ENCODE assay signal across 20 cellular contexts in genomic region chr16:69720822-69721430, GRCh38. TPM values are rescaled to one million over a fixed set of nuclear protein-coding genes. Genes with fewer than 3 reads are reported as not detected.
DNase-seq lines count a peak whose midpoint lies in the region; ATAC-seq and TF ChIP-seq lines count a peak whose summit lies in the region.
"Had no signal": no experiment of that assay in that cellular context is flagged by ENCODE, and none has a peak within 500 bp of the region (broad histone marks: within the 10 kb centered on the region; RNA-seq: fewer than 3 reads in every experiment).

No MANE protein-coding gene starts in this region.

- POLR2A ChIA-PET in Panc1 (lab: Charles Lee), result no interaction called here

- no peak overlapping the region for H3K4ac ChIP-seq in neuronal stem cell (ENCODE audit: low read length)

- no peak overlapping the region for H3K18ac ChIP-seq in neuronal stem cell (ENCODE audit: low read length)

- no peak overlapping the region for H2AFZ ChIP-seq in neuronal stem cell (ENCODE audit: low read length)
- H2AFZ ChIP-seq: GM23248 had no signal

- H3K4me1 Mint-ChIP-seq in activated naive CD8-positive, alpha-beta T cell treated with anti-CD3 and anti-CD28 coated beads, Interleukin-2, amount 50 U/mL, for 24 hours, result peaks cover 6% of the 10 kb centered on the region

- BruUV-seq in Panc1 (replicated peaks; lab: Mats Ljungman, UMichigan), result no TSS peak

- peaks cover 4% of the 10 kb centered on the region for H3K36me3 ChIP-seq in right atrium auricular region
- H3K36me3 ChIP-seq in Panc1 (ENCODE audit: control insufficient read depth, insufficient read depth, low read length), result peaks cover 2% of the 10 kb centered on the region
- H3K36me3 ChIP-seq in neuronal stem cell (replicated peaks in 1 of 2; ENCODE audit: control insufficient read depth in 2 of 2, insufficient read depth in 2 of 2, low read length in 2 of 2), result peaks cover 1 to 22% of the 10 kb centered on the region in 2 donors
- peaks cover 0 to 26% of the 10 kb centered on the region in 2 donors for H3K36me3 ChIP-seq in gastroesophageal sphincter

- WGBS in neuronal stem cell (ENCODE audit: extremely low coverage in 2 of 2, insufficient read length in 2 of 2, insufficient replicate concordance in 1 of 2), 2 donors, result no CpG with 5 or more reads among the region's 10 CpGs
- 79 to 100% methylated on average over 1 to 8 of the region's 10 CpGs for WGBS in gastroesophageal sphincter (ENCODE audit: low coverage in 1 of 2), 2 donors

- TF ChIP-seq POLR2A in gastroesophageal sphincter (IDR thresholded peaks at IDR 0.05), result no peak

- no peak overlapping the region for H3K9ac ChIP-seq in neuronal stem cell (ENCODE audit: low read depth, low read length, poor library complexity)
- H3K9ac ChIP-seq: GM23248 had no signal

- H3K4me3 Mint-ChIP-seq in activated naive CD8-positive, alpha-beta T cell treated with anti-CD3 and anti-CD28 coated beads, Interleukin-2, amount 50 U/mL, for 24 hours, result no peak overlapping the region

- H3K27me3 Mint-ChIP-seq in activated naive CD8-positive, alpha-beta T cell treated with anti-CD3 and anti-CD28 coated beads, Interleukin-2, amount 50 U/mL, for 24 hours, result no peaks in the 10 kb centered on the region
- H3K27me3 Mint-ChIP-seq: IgD-negative memory B cell had no signal

- H3K4me3 ChIP-seq in right atrium auricular region, result no peak overlapping the region
- H3K4me3 ChIP-seq in Panc1 (ENCODE audit: low read depth in 2 of 2, low read length in 2 of 2), result no peak overlapping the region
- H3K4me3 ChIP-seq in neuronal stem cell (ENCODE audit: low read length in 2 of 2), result no peak overlapping the region
- H3K4me3 ChIP-seq in gastroesophageal sphincter, result no peak overlapping the region
- H3K4me3 ChIP-seq: GM12878, GM23248 had no signal

- H3K4me1 ChIP-seq in right atrium auricular region, result peaks cover 0 to 16% of the 10 kb centered on the region in 2 donors
- H3K4me1 ChIP-seq in Panc1 (ENCODE audit: control insufficient read depth, insufficient read depth, low read length), result peaks cover 14% of the 10 kb centered on the region; the same call in 1 of the 2 replicates
- peaks cover 2 to 3% of the 10 kb centered on the region in 2 donors for H3K4me1 ChIP-seq in neuronal stem cell (ENCODE audit: control insufficient read depth in 2 of 2, insufficient read depth in 1 of 2, low read depth in 1 of 2, low read length in 2 of 2)
- H3K4me1 ChIP-seq in gastroesophageal sphincter, result peaks cover 0 to 20% (median 11%) of the 10 kb centered on the region in 3 donors

- H2BK15ac ChIP-seq in neuronal stem cell (ENCODE audit: low read length), result no peak overlapping the region

- no peaks in the 10 kb centered on the region for H3K9me3 Mint-ChIP-seq in activated naive CD8-positive, alpha-beta T cell treated with anti-CD3 and anti-CD28 coated beads, Interleukin-2, amount 50 U/mL, for 24 hours
- H3K9me3 Mint-ChIP-seq: IgD-negative memory B cell had no signal

- no peaks in the 10 kb centered on the region for H3K79me1 ChIP-seq in neuronal stem cell (ENCODE audit: low read depth, low read length)

- H3K9me3 ChIP-seq in right atrium auricular region (no peaks in the 10 kb centered on the region), Panc1 (ENCODE audit: control insufficient read depth, insufficient read depth, low read depth, low read length) (no peaks in the 10 kb centered on the region), neuronal stem cell (replicated peaks in 1 of 2; ENCODE audit: control insufficient read depth in 2 of 2, insufficient read depth in 1 of 2, low read depth in 1 of 2, low read length in 2 of 2) (no peaks in the 10 kb centered on the region), gastroesophageal sphincter (no peaks in the 10 kb centered on the region)

- H3K14ac ChIP-seq in neuronal stem cell (ENCODE audit: low read length), result peak overlapping the region; percentile 38

- TF ChIP-seq EP300 in gastroesophageal sphincter (IDR thresholded peaks at IDR 0.05), result no peak

- no peak overlapping the region for H2BK120ac ChIP-seq in neuronal stem cell (ENCODE audit: low read depth, low read length)

- H4K8ac ChIP-seq in neuronal stem cell (ENCODE audit: low read depth, low read length), result no peak overlapping the region

- H2BK5ac ChIP-seq in neuronal stem cell (ENCODE audit: low read length), result no peak overlapping the region

- H2BK12ac ChIP-seq in neuronal stem cell (ENCODE audit: low read length), result no peak overlapping the region

- no peak overlapping the region for H3K23ac ChIP-seq in neuronal stem cell (ENCODE audit: low read depth, low read length, poor library complexity)

- TF ChIP-seq CTCF in right atrium auricular region (IDR thresholded peaks at IDR 0.05) (no peak), Panc1 (IDR thresholded peaks at IDR 0.05) (no peak), GM13977 (IDR thresholded peaks at IDR 0.05; ENCODE audit: extremely low read depth, insufficient read depth, missing control alignments) (no peak), gastroesophageal sphincter (IDR thresholded peaks at IDR 0.05) (no peak)

- no peak overlapping the region for H3K4me2 ChIP-seq in neuronal stem cell (ENCODE audit: insufficient read depth, low read length, poor library complexity, severe bottlenecking)

- no peak overlapping the region for H3K27ac Mint-ChIP-seq in activated naive CD8-positive, alpha-beta T cell treated with anti-CD3 and anti-CD28 coated beads, Interleukin-2, amount 50 U/mL, for 24 hours
- H3K27ac Mint-ChIP-seq: IgD-negative memory B cell had no signal

- peak; percentile 49 for DNase-seq in right atrium auricular region (ENCODE audit: low spot score)
- DNase-seq in Right ventricle myocardium inferior (ENCODE audit: missing footprints), result no peak
- no peak for DNase-seq in Panc1 (ENCODE audit: low read depth, low spot score)
- no peak for DNase-seq in neuronal stem cell (ENCODE audit: low spot score)
- no peak for DNase-seq in GM13977 (ENCODE audit: low spot score)
- no peak for DNase-seq in activated naive CD8-positive, alpha-beta T cell treated with anti-CD3 and anti-CD28 coated beads, Interleukin-2, amount 50 U/mL, for 24 hours
- DNase-seq: DMS 273 treated with DMSO at 0.1 percent for 48 hours, DMS79 treated with DMSO at 0.1 percent for 48 hours, GM23248, HCEC 1CT, Kasumi-1, NCI-H1694, NCI-H2081 treated with DMSO at 0.1 percent for 48 hours, NCI-H2171 treated with DMSO at 0.1 percent for 48 hours, NCI-H524 treated with DMSO at 0.1 percent for 48 hours, NCI-H82, SHP77 had no signal

- H3K36me3 Mint-ChIP-seq in activated naive CD8-positive, alpha-beta T cell treated with anti-CD3 and anti-CD28 coated beads, Interleukin-2, amount 50 U/mL, for 24 hours (ENCODE audit: low read depth), result no peaks in the 10 kb centered on the region
- H3K36me3 Mint-ChIP-seq: IgD-negative memory B cell had no signal

- H3K27ac ChIP-seq in right atrium auricular region, result no peak overlapping the region
- peak overlapping the region; percentile 53 for H3K27ac ChIP-seq in Panc1 (ENCODE audit: low read length)
- H3K27ac ChIP-seq in neuronal stem cell (replicated peaks; ENCODE audit: low read length), result no peak overlapping the region
- no peak overlapping the region for H3K27ac ChIP-seq in gastroesophageal sphincter
- H3K27ac ChIP-seq: GM23248 had no signal

- no peaks in the 10 kb centered on the region for H3K27me3 ChIP-seq in right atrium auricular region
- no peaks in the 10 kb centered on the region for H3K27me3 ChIP-seq in Panc1 (ENCODE audit: control insufficient read depth, insufficient read depth, low read length)
- H3K27me3 ChIP-seq in neuronal stem cell (ENCODE audit: control insufficient read depth in 3 of 3, insufficient read depth in 3 of 3, low read depth in 1 of 3, low read length in 3 of 3), result no peaks in the 10 kb centered on the region
- H3K27me3 ChIP-seq in gastroesophageal sphincter, result no peaks in the 10 kb centered on the region

- intact Hi-C loops in Right ventricle myocardium inferior (cut with DNase I) (no loop called here), Panc1 (cut with micrococcal nuclease; ENCODE audit: unreplicated experiment) (no loop called here)

- H2AK5ac ChIP-seq in neuronal stem cell (ENCODE audit: low read depth, low read length), result peak overlapping the region; percentile 6

- ATAC-seq in Right ventricle myocardium inferior (no peak), Panc1 (no peak), gastroesophageal sphincter (no peak)
- no peak for ATAC-seq in activated naive CD8-positive, alpha-beta T cell treated with anti-CD3 and anti-CD28 coated beads, Interleukin-2, amount 50 U/mL, for 24 hours
- ATAC-seq: GM12878 had no signal

- CTCF ChIA-PET in Panc1 (lab: Charles Lee), result no interaction called here

- in situ Hi-C loops in Panc1 (cut with HindIII; ENCODE audit: low pct_unique_long_range_greater_than_20kb, low sequenced_read_pairs) (no loop called here), GM13977 (cut with MboI; ENCODE audit: low pct_unique_long_range_greater_than_20kb, low sequenced_read_pairs, unreplicated experiment) (no loop called here)

- no peak overlapping the region for H4K91ac ChIP-seq in neuronal stem cell (ENCODE audit: low read depth, low read length, poor library complexity)

RNA-seq across cellular contexts. Expression of gene NQO1, which starts 5.4 kb away (rescaled TPM):
- total RNA-seq in right atrium auricular region (10 to 100 TPM; 41.8 to 62.9 TPM), Right ventricle myocardium inferior (48.0 TPM), Panc1 (2021; ENCODE audit: unreplicated experiment) (147 TPM), gastroesophageal sphincter (100 to 1,000 TPM in 1 of 4 donors, 10 to 100 TPM in 3; 51.3 to 120 (median 79.9) TPM)
- polyA plus RNA-seq in Panc1 (2012; ENCODE audit: insufficient read length), result 203 TPM
- polyA plus RNA-seq in neuronal stem cell (2013, experiment 1 of 2), result 12.2 TPM
- polyA plus RNA-seq in neuronal stem cell (2013, experiment 2 of 2), result 11.4 TPM

RNA-seq across cellular contexts. Expression of gene NOB1, which starts 33.8 kb away (rescaled TPM):
- total RNA-seq in right atrium auricular region, result 10 to 100 TPM; 12.9 to 22.2 TPM
- total RNA-seq in Right ventricle myocardium inferior, result 15.9 TPM
- total RNA-seq in Panc1 (2021; ENCODE audit: unreplicated experiment), result 48.3 TPM
- polyA plus RNA-seq in Panc1 (2012; ENCODE audit: insufficient read length), result 58.5 TPM
- 61.5 TPM for polyA plus RNA-seq in neuronal stem cell (2013, experiment 1 of 2)
- polyA plus RNA-seq in neuronal stem cell (2013, experiment 2 of 2), result 60.0 TPM
- total RNA-seq in gastroesophageal sphincter, result 10 to 100 TPM; 23.4 to 31.4 (median 27.1) TPM

RNA-seq across cellular contexts. Expression of gene WWP2, which starts 41.2 kb away (rescaled TPM):
- total RNA-seq in right atrium auricular region, result 10 to 100 TPM; 16.1 to 21.2 TPM
- 24.8 TPM for total RNA-seq in Right ventricle myocardium inferior
- 22.8 TPM for total RNA-seq in Panc1 (2021; ENCODE audit: unreplicated experiment)
- polyA plus RNA-seq in Panc1 (2012; ENCODE audit: insufficient read length), result 14.1 TPM
- polyA plus RNA-seq in neuronal stem cell (2013, experiment 1 of 2), result 15.3 TPM
- 15.3 TPM for polyA plus RNA-seq in neuronal stem cell (2013, experiment 2 of 2)
- total RNA-seq in gastroesophageal sphincter, result 10 to 100 TPM; 23.4 to 31.9 (median 28.8) TPM
